ENCODE assay signal across 17 cellular contexts in the genomic region with DNA sequence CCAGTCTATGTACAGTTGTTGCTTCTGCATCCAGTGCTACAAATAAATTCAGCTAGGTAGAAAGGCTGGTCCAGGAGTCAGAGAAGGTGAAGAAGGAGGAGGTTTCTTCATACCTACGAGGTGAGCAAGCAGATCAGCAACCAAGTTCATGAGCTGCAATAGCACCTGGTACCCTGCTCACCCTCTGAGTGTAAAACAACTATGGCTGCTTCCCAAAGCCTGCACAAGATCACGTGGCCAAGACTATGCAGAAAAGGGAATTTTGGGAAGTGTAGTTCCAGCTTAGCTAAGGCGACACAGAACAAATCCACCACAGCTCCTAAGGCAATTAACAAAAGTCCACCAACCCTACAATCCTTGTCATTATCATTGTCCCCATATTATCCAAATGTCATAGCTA.
"Had no signal": no experiment of that assay in that cellular context is flagged by ENCODE, and none has a peak within 500 bp of the region (broad histone marks: within the 10 kb centered on the region; RNA-seq: fewer than 3 reads in every experiment).

No MANE protein-coding gene starts in this region.

- H3K27ac Mint-ChIP-seq: activated naive CD4-positive, alpha-beta T cell treated with anti-CD3 and anti-CD28 coated beads, Interleukin-2, amount 50 U/mL, for 72 hours; activated T-cell treated with anti-CD3 and anti-CD28 coated beads, Interleukin-2, amount 50 U/mL, for 24 hours; naive thymus-derived CD4-positive, alpha-beta T cell; T-helper 2 cell treated with Interferon-gamma antibody and Interleukin-4, amounts not matched to agents 5 μg/mL and 100 μg/mL, for 36 hours had no signal

- DNase-seq: activated effector memory CD4-positive, alpha-beta T cell treated with anti-CD3 and anti-CD28 coated beads, Interleukin-2, amount 50 U/mL, for 16 hours; activated T-cell treated with anti-CD3 and anti-CD28 coated beads, Interleukin-2, amount 50 U/mL, for 24 hours; amniotic stem cell; body of pancreas; naive thymus-derived CD4-positive, alpha-beta T cell; occipital lobe; stimulated activated CD4-positive, alpha-beta T cell treated with anti-CD3 and anti-CD28 coated beads, Interleukin-12 subunit alpha, Interleukin-12 subunit beta, amount 100 ng/mL, for 4 hours; stimulated activated CD4-positive, alpha-beta T cell treated with anti-CD3 and anti-CD28 coated beads, Interleukin-2, amount 100 ng/mL, for 48 hours; testis had no signal

- H3K27me3 Mint-ChIP-seq: activated T-cell treated with anti-CD3 and anti-CD28 coated beads, Interleukin-2, amount 50 U/mL, for 24 hours; naive thymus-derived CD4-positive, alpha-beta T cell; stimulated activated naive CD8-positive, alpha-beta T cell treated with anti-CD3 and anti-CD28 coated beads, Interleukin-15, Interleukin-2, amounts not matched to agents 100 ng/mL and 50 ng/mL, for 24 hours had no signal

- H3K4me1 ChIP-seq: body of pancreas, esophagus muscularis mucosa, prostate gland, testis, vagina had no signal

- H3K4me3 Mint-ChIP-seq: activated T-cell treated with anti-CD3 and anti-CD28 coated beads, Interleukin-2, amount 50 U/mL, for 24 hours; naive thymus-derived CD4-positive, alpha-beta T cell; stimulated activated naive CD8-positive, alpha-beta T cell treated with anti-CD3 and anti-CD28 coated beads, Interleukin-15, Interleukin-2, amounts not matched to agents 100 ng/mL and 50 ng/mL, for 24 hours; T-helper 2 cell treated with Interferon-gamma antibody and Interleukin-4, amounts not matched to agents 5 μg/mL and 100 μg/mL, for 36 hours had no signal

- H3K9me3 ChIP-seq: body of pancreas, prostate gland, testis, vagina had no signal

- H3K36me3 ChIP-seq: esophagus muscularis mucosa, prostate gland, vagina had no signal

- H3K27me3 ChIP-seq: body of pancreas, esophagus muscularis mucosa, testis, vagina had no signal

- H3K4me1 Mint-ChIP-seq: naive thymus-derived CD4-positive, alpha-beta T cell had no signal

- H3K27ac ChIP-seq: body of pancreas, esophagus muscularis mucosa, prostate gland, testis, vagina had no signal

- FAIRE-seq: endometrium, islet of Langerhans had no signal

- H3K4me3 ChIP-seq: body of pancreas, esophagus muscularis mucosa, prostate gland, testis, vagina had no signal
